In the genomic region with DNA sequence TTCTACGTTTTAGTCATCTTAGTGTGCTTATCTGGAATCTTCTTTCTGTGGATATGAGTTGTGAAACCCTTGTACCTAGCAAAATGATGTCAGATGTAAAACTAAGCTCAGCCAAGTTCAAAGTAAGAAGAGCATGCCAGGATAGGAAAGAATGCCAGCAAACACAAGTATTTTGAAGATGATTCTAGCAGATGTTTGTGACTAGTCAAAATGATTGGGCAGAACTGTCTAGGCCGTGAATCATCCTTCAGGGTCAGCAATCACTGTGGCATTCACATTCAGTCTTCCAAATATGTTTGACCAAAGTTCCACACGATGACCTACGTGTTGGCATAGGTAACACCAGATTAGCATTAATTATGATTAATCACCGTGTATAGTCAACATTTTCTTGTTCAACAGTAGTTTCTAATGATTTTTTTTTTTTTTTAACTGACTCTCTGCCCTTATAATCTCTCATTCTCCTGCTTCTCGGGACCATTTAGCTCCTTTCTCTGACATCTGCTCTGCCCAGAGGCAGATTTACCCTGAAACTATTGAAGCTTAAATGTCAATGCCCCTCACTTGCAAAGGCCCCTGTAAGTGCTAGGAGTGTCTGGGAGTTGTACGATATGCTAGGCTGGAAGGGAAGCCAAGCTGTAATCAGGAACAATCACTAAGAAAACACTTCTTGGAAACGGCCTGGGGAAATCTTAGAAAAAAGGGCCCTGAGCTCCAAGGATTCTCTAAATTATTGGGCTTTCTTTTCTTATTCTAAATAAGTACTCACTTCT, we compare ENCODE assay signal across 1 cellular context.
TF ChIP-seq lines count a peak whose summit lies in the region.

No MANE protein-coding gene starts in this region.

TF ChIP-seq in endothelial cell of umbilical vein, 7 proteins besides CTCF, POLR2A, EP300 and RAD21:
- TF ChIP-seq, protein P1, sequence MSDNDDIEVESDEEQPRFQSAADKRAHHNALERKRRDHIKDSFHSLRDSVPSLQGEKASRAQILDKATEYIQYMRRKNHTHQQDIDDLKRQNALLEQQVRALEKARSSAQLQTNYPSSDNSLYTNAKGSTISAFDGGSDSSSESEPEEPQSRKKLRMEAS (IDR thresholded peaks at IDR 0.05; ENCODE audit: insufficient read depth, insufficient read length), result no peak
- TF ChIP-seq EZH2 (IDR thresholded peaks at IDR 0.05; ENCODE audit: borderline replicate concordance, low read depth, low read length, severe bottlenecking), result no peak
- peak; percentile 11 for TF ChIP-seq JUN (IDR thresholded peaks at IDR 0.05; ENCODE audit: borderline replicate concordance, insufficient read depth, insufficient read length, low read depth)
- peak; percentile 60 for TF ChIP-seq FOS (IDR thresholded peaks at IDR 0.05; ENCODE audit: borderline replicate concordance, insufficient read depth, low read length)
- no peak for TF ChIP-seq POLR2AphosphoS5 (IDR thresholded peaks at IDR 0.05; ENCODE audit: insufficient read depth, low read depth, low read length)
- peak; percentile 50 for TF ChIP-seq GATA2 (IDR thresholded peaks at IDR 0.05; ENCODE audit: insufficient read depth, insufficient read length, low read depth, low read length)
TF ChIP-seq in endothelial cell of umbilical vein: peak in this region for 3.
